In genomic region chr12:108995370-108995992, GRCh38 we compare ENCODE assay signal across 27 cellular contexts. TPM values are rescaled to one million over a fixed set of nuclear protein-coding genes. Genes with fewer than 3 reads are reported as not detected.
"Had no signal": no experiment of that assay in that cellular context is flagged by ENCODE, and none has a peak within 500 bp of the region (broad histone marks: within the 10 kb centered on the region; RNA-seq: fewer than 3 reads in every experiment).

No MANE protein-coding gene starts in this region.

- H3K9me3 ChIP-seq: mucosa of descending colon, tibial artery had no signal

- H3K27me3 ChIP-seq: tibial artery had no signal

- ATAC-seq: left colon; mucosa of descending colon; sciatic nerve; stimulated activated effector memory CD8-positive, alpha-beta T cell treated with anti-CD3 and anti-CD28 coated beads, Interleukin-12 subunit alpha, Interleukin-12 subunit beta, amount 100 ng/mL, for 72 hours; stimulated activated naive CD8-positive, alpha-beta T cell treated with anti-CD3 and anti-CD28 coated beads, Interleukin-15, amount 100 ng/mL, for 72 hours had no signal

- H3K36me3 Mint-ChIP-seq: stimulated activated effector memory CD8-positive, alpha-beta T cell treated with anti-CD3 and anti-CD28 coated beads, Interleukin-12 subunit alpha, Interleukin-12 subunit beta, amount 100 ng/mL, for 72 hours had no signal

- H3K27ac Mint-ChIP-seq: activated naive CD4-positive, alpha-beta T cell treated with anti-CD3 and anti-CD28 coated beads, Interleukin-2, amount 50 U/mL, for 24 hours; dendritic cell treated with granulocyte-macrophage colony-stimulating factor and Interleukin-4, amounts not matched to agents 40 ng/mL and 50 ng/mL, for 4 days; stimulated activated effector memory CD8-positive, alpha-beta T cell treated with anti-CD3 and anti-CD28 coated beads, Interleukin-12 subunit alpha, Interleukin-12 subunit beta, amount 100 ng/mL, for 72 hours had no signal

- H3K4me1 Mint-ChIP-seq: activated naive CD4-positive, alpha-beta T cell treated with anti-CD3 and anti-CD28 coated beads, Interleukin-2, amount 50 U/mL, for 24 hours; brain; stimulated activated effector memory CD8-positive, alpha-beta T cell treated with anti-CD3 and anti-CD28 coated beads, Interleukin-12 subunit alpha, Interleukin-12 subunit beta, amount 100 ng/mL, for 72 hours; stimulated activated naive CD8-positive, alpha-beta T cell treated with anti-CD3 and anti-CD28 coated beads, Interleukin-15, amount 100 ng/mL, for 72 hours had no signal

- H3K27me3 Mint-ChIP-seq: brain; stimulated activated naive CD8-positive, alpha-beta T cell treated with anti-CD3 and anti-CD28 coated beads, Interleukin-15, amount 100 ng/mL, for 72 hours had no signal

- DNase-seq: activated CD4-positive, alpha-beta T cell treated with anti-CD3 and anti-CD28 coated beads for 1 hour; activated gamma-delta T cell treated with Interleukin-2 at 50 U/mL for 16 hours; activated T-cell treated with anti-CD3 and anti-CD28 coated beads, Interleukin-2, amount 50 U/mL, for 1 hour; anterior cingulate cortex; caudate nucleus; effector CD4-positive, alpha-beta T cell; erythroblast; foreskin fibroblast; left colon; mesenchymal stem cell; mucosa of descending colon; small intestine; stimulated activated CD4-positive, alpha-beta T cell treated with anti-CD3 and anti-CD28 coated beads, Interleukin-2, amount 100 ng/mL, for 24 hours; stimulated activated naive CD8-positive, alpha-beta T cell treated with anti-CD3 and anti-CD28 coated beads, Interleukin-15, amount 100 ng/mL, for 72 hours had no signal

- H3K4me3 ChIP-seq: mucosa of descending colon, tibial artery had no signal

- H3K36me3 ChIP-seq: tibial artery had no signal

- H3K4me3 Mint-ChIP-seq: activated naive CD4-positive, alpha-beta T cell treated with anti-CD3 and anti-CD28 coated beads, Interleukin-2, amount 50 U/mL, for 24 hours; brain; dendritic cell treated with granulocyte-macrophage colony-stimulating factor and Interleukin-4, amounts not matched to agents 40 ng/mL and 50 ng/mL, for 4 days; stimulated activated naive CD8-positive, alpha-beta T cell treated with anti-CD3 and anti-CD28 coated beads, Interleukin-15, amount 100 ng/mL, for 72 hours had no signal

- H3K9me3 Mint-ChIP-seq: activated naive CD4-positive, alpha-beta T cell treated with anti-CD3 and anti-CD28 coated beads, Interleukin-2, amount 50 U/mL, for 24 hours; dendritic cell treated with granulocyte-macrophage colony-stimulating factor and Interleukin-4, amounts not matched to agents 40 ng/mL and 50 ng/mL, for 4 days had no signal

- H3K4me1 ChIP-seq: tibial artery had no signal

- H3K27ac ChIP-seq: tibial artery, VCaP had no signal

RNA-seq across cellular contexts. Expression of gene SVOP, which starts 25.4 kb away (rescaled TPM):
- total RNA-seq: fibroblast of lung, lower leg skin, osteoblast, posterior vena cava, renal cortical epithelial cell, sciatic nerve, ureter had no signal
